In genomic region chr1:33792216-33792615, GRCh38 we compare ENCODE assay signal across 23 cellular contexts.
"Had no signal": no experiment of that assay in that cellular context is flagged by ENCODE, and none has a peak within 500 bp of the region (broad histone marks: within the 10 kb centered on the region; RNA-seq: fewer than 3 reads in every experiment).

No MANE protein-coding gene starts in this region.

- H3K9me3 ChIP-seq: gastrocnemius medialis had no signal

- H3K4me1 Mint-ChIP-seq: endodermal cell, mesothelial cell of epicardium, naive B cell had no signal

- H3K4me3 ChIP-seq: esophagus squamous epithelium, gastrocnemius medialis, heart right ventricle, left lung, lower lobe of right lung, mucosa of descending colon had no signal

- H3K27ac Mint-ChIP-seq: dendritic cell treated with granulocyte-macrophage colony-stimulating factor and Interleukin-4, amounts not matched to agents 40 ng/mL and 50 ng/mL, for 4 days; effector memory CD8-positive, alpha-beta T cell; endodermal cell; mesothelial cell of epicardium; naive B cell had no signal

- H3K36me3 Mint-ChIP-seq: mesothelial cell of epicardium had no signal

- H3K36me3 ChIP-seq: esophagus squamous epithelium, gastrocnemius medialis, heart right ventricle, left lung, lower lobe of right lung had no signal

- H3K27ac ChIP-seq: epithelial cell of prostate, esophagus squamous epithelium, gastrocnemius medialis, heart right ventricle, left lung, lower lobe of right lung had no signal

- DNase-seq: cortex of kidney; effector CD8-positive, alpha-beta T cell; effector memory CD8-positive, alpha-beta T cell; endodermal cell; erythroblast; esophagus squamous epithelium; foreskin fibroblast; foreskin melanocyte; gastrocnemius medialis; glutamatergic neuron; heart right ventricle; hippocampal formation; left cardiac atrium; left lung; left ventricle myocardium superior; lower lobe of right lung; mesenchymal stem cell; mucosa of descending colon; naive B cell had no signal

- H3K4me1 ChIP-seq: esophagus squamous epithelium, gastrocnemius medialis, heart right ventricle, left lung, lower lobe of right lung had no signal

- ATAC-seq: effector memory CD8-positive, alpha-beta T cell; esophagus mucosa; gastrocnemius medialis; heart right ventricle; left cardiac atrium; left lung; left ventricle myocardium superior; lower lobe of right lung; mucosa of descending colon had no signal

- H3K4me3 Mint-ChIP-seq: dendritic cell treated with granulocyte-macrophage colony-stimulating factor and Interleukin-4, amounts not matched to agents 40 ng/mL and 50 ng/mL, for 4 days; effector memory CD8-positive, alpha-beta T cell; endodermal cell; mesothelial cell of epicardium; naive B cell had no signal

- H3K27me3 Mint-ChIP-seq: dendritic cell treated with granulocyte-macrophage colony-stimulating factor and Interleukin-4, amounts not matched to agents 40 ng/mL and 50 ng/mL, for 4 days had no signal

- H3K27me3 ChIP-seq: gastrocnemius medialis, left lung had no signal
